Comparison of ENCODE assay signal across 7 cellular contexts in the genomic region with DNA sequence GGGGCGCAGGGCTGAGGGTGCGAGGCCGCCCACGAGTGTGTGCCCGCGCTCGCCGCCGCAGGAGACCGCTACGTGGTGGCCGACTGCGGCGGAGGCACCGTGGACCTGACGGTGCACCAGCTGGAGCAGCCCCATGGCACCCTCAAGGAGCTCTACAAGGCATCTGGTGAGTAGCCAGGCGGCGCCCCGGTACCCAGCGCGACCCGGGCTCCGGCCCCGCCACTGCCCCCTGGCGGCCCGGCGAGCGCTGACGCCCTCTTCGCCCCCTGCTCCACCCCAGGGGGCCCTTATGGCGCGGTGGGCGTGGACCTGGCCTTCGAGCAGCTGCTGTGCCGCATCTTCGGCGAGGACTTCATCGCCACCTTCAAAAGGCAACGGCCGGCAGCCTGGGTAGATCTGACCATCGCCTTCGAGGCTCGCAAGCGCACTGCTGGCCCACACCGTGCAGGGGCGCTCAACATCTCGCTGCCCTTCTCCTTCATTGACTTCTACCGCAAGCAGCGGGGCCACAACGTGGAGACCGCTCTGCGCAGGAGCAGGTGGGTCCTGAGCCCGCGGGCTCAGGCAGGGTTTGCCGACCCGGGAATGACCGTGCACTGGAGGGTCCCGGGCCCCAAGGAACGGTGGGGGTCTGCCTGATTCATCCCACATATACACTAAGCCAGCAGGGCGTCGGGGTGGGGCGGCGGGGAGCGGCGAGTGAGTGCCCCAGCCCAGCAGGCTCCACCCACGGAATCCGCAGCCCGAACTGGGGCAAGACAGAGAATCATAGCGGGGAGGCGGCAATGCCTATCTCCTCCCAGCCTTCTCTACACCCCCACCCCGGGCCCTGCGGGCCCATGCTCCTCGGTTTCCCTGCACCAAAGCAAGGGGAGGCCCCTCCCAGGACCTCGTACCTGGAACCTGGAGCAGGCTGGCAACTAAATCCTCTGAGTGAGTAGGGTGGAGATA. TPM values are rescaled to one million over a fixed set of nuclear protein-coding genes. Genes with fewer than 3 reads are reported as not detected.
DNase-seq lines count a peak whose midpoint lies in the region; ATAC-seq and TF ChIP-seq lines count a peak whose summit lies in the region.

No MANE protein-coding gene starts in this region.

- no peaks in the 10 kb centered on the region for H3K9me3 Mint-ChIP-seq in stimulated activated naive CD8-positive, alpha-beta T cell treated with anti-CD3 and anti-CD28 coated beads, Interleukin-15, amount 100 ng/mL, for 72 hours

- peak overlapping the region; percentile 10 for H3K4me3 ChIP-seq in astrocyte of the spinal cord (ENCODE audit: low read depth, low read length)

- peak; percentile 60 for ATAC-seq in stimulated activated naive CD8-positive, alpha-beta T cell treated with anti-CD3 and anti-CD28 coated beads, Interleukin-15, amount 100 ng/mL, for 72 hours
- ATAC-seq in HG03565 (IDR thresholded peaks at IDR 0.05; ENCODE audit: unreplicated experiment) = no peak

- DNase-seq in GM13976 (ENCODE audit: low spot score) (peak; percentile 80), NCI-H446 (lab: John Stamatoyannopoulos, UW) (peak; percentile 47 to 79), astrocyte of the spinal cord (ENCODE audit: low read depth, low spot score) (no peak), kidney glomerular epithelial cell (lab: John Stamatoyannopoulos, UW) (peak; percentile 14), H4 (ENCODE audit: low spot score) (no peak)
- DNase-seq in stimulated activated naive CD8-positive, alpha-beta T cell treated with anti-CD3 and anti-CD28 coated beads, Interleukin-15, amount 100 ng/mL, for 72 hours = peak; percentile 52 to 71

- H3K27me3 Mint-ChIP-seq in stimulated activated naive CD8-positive, alpha-beta T cell treated with anti-CD3 and anti-CD28 coated beads, Interleukin-15, amount 100 ng/mL, for 72 hours = peaks cover 31% of the 10 kb centered on the region

- peak; percentile 26 for TF ChIP-seq CTCF in GM13976 (IDR thresholded peaks at IDR 0.05; ENCODE audit: borderline replicate concordance, control extremely low read depth, extremely low read depth, insufficient read depth, missing control alignments)
- peak; percentile 60 for TF ChIP-seq CTCF in astrocyte of the spinal cord (IDR thresholded peaks at IDR 0.05; ENCODE audit: low read depth, low read length)

- peaks cover 25% of the 10 kb centered on the region for H3K4me1 Mint-ChIP-seq in stimulated activated naive CD8-positive, alpha-beta T cell treated with anti-CD3 and anti-CD28 coated beads, Interleukin-15, amount 100 ng/mL, for 72 hours

- in situ Hi-C loops in GM13976 (cut with MboI; ENCODE audit: low sequenced_read_pairs, unreplicated experiment) (no loop called here), astrocyte of the spinal cord (cut with HindIII; ENCODE audit: low sequenced_read_pairs) (no loop called here)

- H3K27ac Mint-ChIP-seq in stimulated activated naive CD8-positive, alpha-beta T cell treated with anti-CD3 and anti-CD28 coated beads, Interleukin-15, amount 100 ng/mL, for 72 hours = no peak overlapping the region

- H3K4me3 Mint-ChIP-seq in stimulated activated naive CD8-positive, alpha-beta T cell treated with anti-CD3 and anti-CD28 coated beads, Interleukin-15, amount 100 ng/mL, for 72 hours = no peak overlapping the region

RNA-seq across cellular contexts. Expression of a gene that starts 17.5 kb away (rescaled TPM):
- total RNA-seq in H4 (2014; rRNA removed; shearing (Covaris generic)) = 0.12 TPM in 1 of 2 replicates, not detected in the other

RNA-seq across cellular contexts. Expression of a gene that starts 17.6 kb away (rescaled TPM):
- 38.3 and 38.9 TPM in 2 replicates for total RNA-seq in H4 (2014; rRNA removed; shearing (Covaris generic))

RNA-seq across cellular contexts. Expression of a gene that starts 31.3 kb away (rescaled TPM):
- total RNA-seq in H4 (2014; rRNA removed; shearing (Covaris generic)) = 0.21 TPM in 1 of 2 replicates, not detected in the other

RNA-seq across cellular contexts. Expression of a gene that starts 36.6 kb away (rescaled TPM):
- total RNA-seq in H4 (2014; rRNA removed; shearing (Covaris generic)) = 24.3 and 45.5 TPM in 2 replicates

RNA-seq across cellular contexts. Expression of a gene that starts 37.6 kb away (rescaled TPM):
- 0.02 TPM in 1 of 2 replicates, not detected in the other for total RNA-seq in H4 (2014; rRNA removed; shearing (Covaris generic))

Comparison
In these comparisons a context has a peak if more than half of its experiments do, and no peak if none do; other contexts are left out.
1. DNase-seq: peak in GM13976 (single experiment), NCI-H446 (2 of 2), kidney glomerular epithelial cell (single experiment) and stimulated activated naive CD8-positive, alpha-beta T cell treated with anti-CD3 and anti-CD28 coated beads, Interleukin-15, amount 100 ng/mL, for 72 hours (2 of 2); none in astrocyte of the spinal cord (single experiment) and H4 (single experiment).